ENCODE assay signal across 28 cellular contexts in genomic region chr2:223357076-223357475, GRCh38.
"Had no signal": no experiment of that assay in that cellular context is flagged by ENCODE, and none has a peak within 500 bp of the region (broad histone marks: within the 10 kb centered on the region; RNA-seq: fewer than 3 reads in every experiment).

No MANE protein-coding gene starts in this region.

- H3K4me1 Mint-ChIP-seq: immature natural killer cell; memory B cell; mesothelial cell of epicardium; naive B cell; naive thymus-derived CD8-positive, alpha-beta T cell had no signal

- DNase-seq: dermis blood vessel endothelial cell; dorsolateral prefrontal cortex; effector CD4-positive, alpha-beta T cell; effector memory CD4-positive, alpha-beta T cell; erythroblast; esophagus squamous epithelium; foreskin fibroblast; heart left ventricle; hypothalamus; immature natural killer cell; islet precursor cell; left cardiac atrium; left lung; left ventricle myocardium superior; lower lobe of right lung; mucosa of descending colon; naive B cell; naive thymus-derived CD8-positive, alpha-beta T cell had no signal

- H3K4me2 ChIP-seq: hepatocyte had no signal

- H3K4me3 ChIP-seq: coronary artery, dorsolateral prefrontal cortex, esophagus squamous epithelium, gastroesophageal sphincter, heart left ventricle, hepatocyte, left lung, lower lobe of right lung, mucosa of descending colon had no signal

- H3K36me3 ChIP-seq: esophagus squamous epithelium, gastroesophageal sphincter, heart left ventricle, left lung, lower lobe of right lung had no signal

- H3K27ac ChIP-seq: coronary artery, dorsolateral prefrontal cortex, epithelial cell of prostate, esophagus squamous epithelium, gastroesophageal sphincter, heart left ventricle, hepatocyte, left lung, lower lobe of right lung had no signal

- H3K4me3 Mint-ChIP-seq: immature natural killer cell; memory B cell; mesothelial cell of epicardium; naive B cell; naive thymus-derived CD8-positive, alpha-beta T cell had no signal

- H3K27me3 Mint-ChIP-seq: memory B cell; naive B cell; naive thymus-derived CD8-positive, alpha-beta T cell had no signal

- ATAC-seq: esophagus mucosa; gastroesophageal sphincter; heart left ventricle; left cardiac atrium; left lung; left ventricle myocardium superior; lower lobe of right lung; mucosa of descending colon; naive thymus-derived CD8-positive, alpha-beta T cell had no signal

- FAIRE-seq: colon, endothelial cell of umbilical vein, frontal cortex had no signal

- H3K27me3 ChIP-seq: dorsolateral prefrontal cortex, esophagus squamous epithelium, gastroesophageal sphincter, heart left ventricle, hepatocyte, left lung had no signal

- H3K36me3 Mint-ChIP-seq: immature natural killer cell; memory B cell; mesothelial cell of epicardium; naive B cell; naive thymus-derived CD8-positive, alpha-beta T cell had no signal

- H3K79me2 ChIP-seq: hepatocyte had no signal

- H2AFZ ChIP-seq: hepatocyte had no signal

- H3K9me3 ChIP-seq: esophagus squamous epithelium, gastroesophageal sphincter, lower lobe of right lung had no signal

- H3K4me1 ChIP-seq: esophagus squamous epithelium, gastroesophageal sphincter, heart left ventricle, left lung, lower lobe of right lung had no signal

- H3K27ac Mint-ChIP-seq: immature natural killer cell; memory B cell; mesothelial cell of epicardium; naive B cell; naive thymus-derived CD8-positive, alpha-beta T cell had no signal
